ENCODE assay signal across 9 cellular contexts in genomic region chrX:150200820-150201287, GRCh38.
DNase-seq lines count a peak whose midpoint lies in the region; ATAC-seq and TF ChIP-seq lines count a peak whose summit lies in the region.
"Had no signal": no experiment of that assay in that cellular context is flagged by ENCODE, and none has a peak within 500 bp of the region (broad histone marks: within the 10 kb centered on the region; RNA-seq: fewer than 3 reads in every experiment).

No MANE protein-coding gene starts in this region.

- peak overlapping the region; percentile 78 for H3K27ac Mint-ChIP-seq in chondrocyte (ENCODE audit: unreplicated experiment)
- H3K27ac Mint-ChIP-seq: nephron had no signal

- ATAC-seq in GM19463 (IDR thresholded peaks at IDR 0.05; ENCODE audit: unreplicated experiment) (peak; percentile 98), HG03442 (IDR thresholded peaks at IDR 0.05; ENCODE audit: unreplicated experiment) (peak; percentile 99)

- no peaks in the 10 kb centered on the region for H3K27me3 Mint-ChIP-seq in chondrocyte (ENCODE audit: low read depth)

- H3K9me3 Mint-ChIP-seq in chondrocyte (ENCODE audit: low read depth) = peaks cover 11% of the 10 kb centered on the region

- intact Hi-C loops in posterior cingulate gyrus (cut with DNase I) = no loop called here

- DNase-seq in DMS 273 treated with DMSO at 0.1 percent for 48 hours (lab: John Stamatoyannopoulos, UW) (peak; percentile 14), SKM-1 treated with dmso at 0.1 percent for 144 hours (lab: John Stamatoyannopoulos, UW; ENCODE audit: unreplicated experiment) (peak; percentile 69), chondrocyte (ENCODE audit: low spot score) (no peak), posterior cingulate gyrus (peak in 6 of 10 donors; percentile 7 to 90 (median 50)), HuH-7.5 (ENCODE audit: low spot score) (no peak), G401 (ENCODE audit: low spot score) (no peak)

- H3K4me1 Mint-ChIP-seq in chondrocyte (ENCODE audit: low read depth) = peaks cover 35% of the 10 kb centered on the region

- no peak overlapping the region for H3K4me3 Mint-ChIP-seq in chondrocyte (ENCODE audit: unreplicated experiment)
- H3K4me3 Mint-ChIP-seq: nephron had no signal

- H3K36me3 Mint-ChIP-seq in chondrocyte (ENCODE audit: low read depth) = no peaks in the 10 kb centered on the region

- TF ChIP-seq CTCF in chondrocyte (IDR thresholded peaks at IDR 0.05) = no peak

- in situ Hi-C loops in G401 (cut with HindIII; ENCODE audit: low sequenced_read_pairs) = no loop called here

Comparison
In these comparisons a context has a peak if more than half of its experiments do, and no peak if none do; other contexts are left out.
1. DNase-seq: peak in DMS 273 treated with DMSO at 0.1 percent for 48 hours (single experiment), SKM-1 treated with dmso at 0.1 percent for 144 hours (single experiment) and posterior cingulate gyrus (6 of 10); none in chondrocyte (single experiment), HuH-7.5 (single experiment) and G401 (single experiment).